In the genomic region with DNA sequence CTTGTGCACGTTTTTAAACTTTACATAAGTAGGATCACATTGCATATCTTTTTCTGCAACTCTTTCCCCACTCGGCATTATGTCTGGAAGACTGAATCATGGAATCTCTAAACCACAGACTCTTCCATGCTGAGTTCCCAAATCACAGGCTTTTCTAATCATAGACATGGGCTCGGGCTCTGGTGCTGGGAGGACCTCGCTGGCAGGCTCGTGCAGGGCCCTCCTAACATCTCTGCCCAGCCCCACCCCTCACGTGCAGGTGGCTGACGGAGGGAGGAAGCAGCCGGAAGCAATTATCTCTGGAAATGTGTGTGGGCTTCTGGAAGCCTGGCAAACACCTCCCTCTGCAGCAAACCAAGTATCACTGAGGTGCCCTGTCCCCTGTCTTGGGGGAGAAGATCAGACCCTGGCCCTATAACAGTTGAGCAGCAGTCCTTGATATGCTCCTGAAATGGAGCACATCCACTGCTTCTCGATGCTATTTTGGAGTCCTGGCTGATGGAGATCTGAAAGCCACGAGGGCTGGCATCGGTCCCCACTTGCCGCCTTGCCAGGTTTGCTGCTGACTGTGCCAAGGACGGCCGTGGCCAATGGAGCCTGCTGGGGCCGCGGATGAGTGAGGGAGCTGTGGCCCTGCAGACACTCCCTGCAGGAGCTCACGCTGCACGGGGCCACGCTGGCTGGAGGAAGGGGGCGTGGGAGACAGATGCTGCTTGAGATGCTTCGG, we compare ENCODE assay signal across 10 cellular contexts. TPM values are rescaled to one million over a fixed set of nuclear protein-coding genes. Genes with fewer than 3 reads are reported as not detected.
DNase-seq lines count a peak whose midpoint lies in the region; ATAC-seq and TF ChIP-seq lines count a peak whose summit lies in the region.
"Had no signal": no experiment of that assay in that cellular context is flagged by ENCODE, and none has a peak within 500 bp of the region (broad histone marks: within the 10 kb centered on the region; RNA-seq: fewer than 3 reads in every experiment).

No MANE protein-coding gene starts in this region.

- H3K9ac ChIP-seq in OCI-LY3 (ENCODE audit: low read length): no peak overlapping the region

- peak overlapping the region; percentile 25 for H3K4me2 ChIP-seq in OCI-LY3 (ENCODE audit: low read length)

- no peak for TF ChIP-seq CTCF in OCI-LY3 (IDR thresholded peaks at IDR 0.05; ENCODE audit: low read depth, low read length)
- TF ChIP-seq CTCF in left ventricle myocardium inferior (IDR thresholded peaks at IDR 0.05; ENCODE audit: borderline replicate concordance): no peak
- no peak for TF ChIP-seq CTCF in tibial artery (IDR thresholded peaks at IDR 0.05)
- TF ChIP-seq CTCF in Peyer's patch (IDR thresholded peaks at IDR 0.05): no peak

- H2AFZ ChIP-seq in OCI-LY3 (ENCODE audit: low read depth, low read length): peak overlapping the region; percentile 2; the same call in 1 of the 2 replicates

- H3K4me1 Mint-ChIP-seq in activated CD4-positive, alpha-beta T cell treated with anti-CD3 and anti-CD28 coated beads, Interleukin-2, amount 10 ng/mL, durations not matched to agents 7 days and 5 days: peaks cover 32% of the 10 kb centered on the region

- H3K4me1 ChIP-seq in OCI-LY3 (ENCODE audit: low read length): peaks cover 33% of the 10 kb centered on the region
- H3K4me1 ChIP-seq in left ventricle myocardium inferior: peaks cover 75% of the 10 kb centered on the region
- peaks cover 0 to 71% (median 49%) of the 10 kb centered on the region in 4 donors for H3K4me1 ChIP-seq in tibial artery
- H3K4me1 ChIP-seq in Peyer's patch: peaks cover 0 to 10% (median 0%) of the 10 kb centered on the region in 4 donors

- TF ChIP-seq POLR2A in Peyer's patch (IDR thresholded peaks at IDR 0.05): no peak

- peaks cover 58% of the 10 kb centered on the region for H3K27me3 ChIP-seq in OCI-LY3 (ENCODE audit: low read depth, low read length)
- peaks cover 30% of the 10 kb centered on the region for H3K27me3 ChIP-seq in left ventricle myocardium inferior (ENCODE audit: low read depth)
- peaks cover 0 to 17% of the 10 kb centered on the region in 2 donors for H3K27me3 ChIP-seq in tibial artery
- H3K27me3 ChIP-seq in Peyer's patch: peaks cover 0 to 10% of the 10 kb centered on the region in 2 donors

- CTCF ChIA-PET in activated CD4-positive, alpha-beta T cell treated with anti-CD3 and anti-CD28 coated beads, Interleukin-2, amount 10 ng/mL, durations not matched to agents 7 days and 5 days (lab: Charles Lee): no interaction called here

- no peaks in the 10 kb centered on the region for H3K9me3 Mint-ChIP-seq in activated CD4-positive, alpha-beta T cell treated with anti-CD3 and anti-CD28 coated beads, Interleukin-2, amount 10 ng/mL, durations not matched to agents 7 days and 5 days
- H3K9me3 Mint-ChIP-seq: activated T-helper 1 cell treated with anti-CD3 and anti-CD28 coated beads, Interleukin-12 subunit alpha, Interleukin-12 subunit beta, Interleukin-2, Interleukin-4 antibody, amounts not matched to agents 30 ng/mL and 10 ng/mL and 1 ng/mL, durations not matched to agents 14 hours and 24 hours and 36 hours had no signal

- intact Hi-C loops in left ventricle myocardium inferior (cut with micrococcal nuclease): no loop called here
- intact Hi-C loops in tibial artery (cut with DNase I; ENCODE audit: low total_unique reads): loop anchor here (10.0 kb wide), 1 partner anchor 63 kb away; no protein-coding TSS in a partner anchor

- no peaks in the 10 kb centered on the region for H3K36me3 ChIP-seq in OCI-LY3 (replicated peaks; ENCODE audit: low read depth, low read length)
- no peaks in the 10 kb centered on the region for H3K36me3 ChIP-seq in left ventricle myocardium inferior
- no peaks in the 10 kb centered on the region for H3K36me3 ChIP-seq in tibial artery
- no peaks in the 10 kb centered on the region for H3K36me3 ChIP-seq in Peyer's patch

- no peak overlapping the region for H3K4me3 Mint-ChIP-seq in activated CD4-positive, alpha-beta T cell treated with anti-CD3 and anti-CD28 coated beads, Interleukin-2, amount 10 ng/mL, durations not matched to agents 7 days and 5 days
- H3K4me3 Mint-ChIP-seq: activated T-helper 1 cell treated with anti-CD3 and anti-CD28 coated beads, Interleukin-12 subunit alpha, Interleukin-12 subunit beta, Interleukin-2, Interleukin-4 antibody, amounts not matched to agents 30 ng/mL and 10 ng/mL and 1 ng/mL, durations not matched to agents 14 hours and 24 hours and 36 hours; CD14-positive monocyte had no signal

- no peaks in the 10 kb centered on the region for H3K79me2 ChIP-seq in OCI-LY3 (ENCODE audit: low read length)

- no peak for DNase-seq in activated CD4-positive, alpha-beta T cell treated with anti-CD3 and anti-CD28 coated beads, Interleukin-2, amount 10 ng/mL, durations not matched to agents 7 days and 5 days
- DNase-seq in activated CD4-positive, alpha-beta T cell treated with anti-CD3 and anti-CD28 coated beads for 1 hour: no peak
- DNase-seq in left ventricle myocardium inferior (peak; percentile 78), tibial artery (peak; percentile 71 to 94), Peyer's patch (no peak)

- peak overlapping the region; percentile 43 for H3K27ac Mint-ChIP-seq in activated CD4-positive, alpha-beta T cell treated with anti-CD3 and anti-CD28 coated beads, Interleukin-2, amount 10 ng/mL, durations not matched to agents 7 days and 5 days
- H3K27ac Mint-ChIP-seq: activated T-helper 1 cell treated with anti-CD3 and anti-CD28 coated beads, Interleukin-12 subunit alpha, Interleukin-12 subunit beta, Interleukin-2, Interleukin-4 antibody, amounts not matched to agents 30 ng/mL and 10 ng/mL and 1 ng/mL, durations not matched to agents 14 hours and 24 hours and 36 hours; CD14-positive monocyte had no signal

- H4K20me1 ChIP-seq in OCI-LY3 (ENCODE audit: insufficient read depth, low read length): no peaks in the 10 kb centered on the region

- no peaks in the 10 kb centered on the region for H3K36me3 Mint-ChIP-seq in activated CD4-positive, alpha-beta T cell treated with anti-CD3 and anti-CD28 coated beads, Interleukin-2, amount 10 ng/mL, durations not matched to agents 7 days and 5 days (ENCODE audit: low read depth)

- H3K4me3 ChIP-seq in OCI-LY3 (ENCODE audit: low read length) (no peak overlapping the region), left ventricle myocardium inferior (peak overlapping the region; percentile 32), tibial artery (no peak overlapping the region), Peyer's patch (no peak overlapping the region)

- H3K27me3 Mint-ChIP-seq in activated CD4-positive, alpha-beta T cell treated with anti-CD3 and anti-CD28 coated beads, Interleukin-2, amount 10 ng/mL, durations not matched to agents 7 days and 5 days: peaks cover 44% of the 10 kb centered on the region

- no peak for ATAC-seq in HG02642 (IDR thresholded peaks at IDR 0.05; ENCODE audit: poor library complexity, unreplicated experiment)
- ATAC-seq in HG02885 (IDR thresholded peaks at IDR 0.05; ENCODE audit: poor library complexity, unreplicated experiment): no peak

- POLR2A ChIA-PET in activated CD4-positive, alpha-beta T cell treated with anti-CD3 and anti-CD28 coated beads, Interleukin-2, amount 10 ng/mL, durations not matched to agents 7 days and 5 days (lab: Charles Lee): no interaction called here

- no peaks in the 10 kb centered on the region for H3K9me3 ChIP-seq in OCI-LY3 (ENCODE audit: insufficient read depth, low read length)
- H3K9me3 ChIP-seq in left ventricle myocardium inferior (replicated peaks): no peaks in the 10 kb centered on the region
- H3K9me3 ChIP-seq in tibial artery: no peaks in the 10 kb centered on the region
- H3K9me3 ChIP-seq in Peyer's patch: no peaks in the 10 kb centered on the region

- no peak overlapping the region for H3K27ac ChIP-seq in OCI-LY3 (ENCODE audit: low read length)
- H3K27ac ChIP-seq in left ventricle myocardium inferior (replicated peaks): peak overlapping the region; percentile 85
- H3K27ac ChIP-seq in tibial artery: peak overlapping the region; percentile 68 to 74
- H3K27ac ChIP-seq in Peyer's patch: no peak overlapping the region

RNA-seq across cellular contexts. Expression of a gene that starts 4.4 kb away (rescaled TPM):
- 10 to 100 TPM; 58.2 to 70.4 TPM for total RNA-seq in activated CD4-positive, alpha-beta T cell treated with anti-CD3 and anti-CD28 coated beads, Interleukin-2, amount 10 ng/mL, durations not matched to agents 7 days and 5 days
- total RNA-seq in left ventricle myocardium inferior (78.6 TPM), Peyer's patch (10 to 100 TPM; 13.7 to 59.4 (median 35.5) TPM)

Comparison
In these comparisons a context has a peak if more than half of its experiments do, and no peak if none do; other contexts are left out.
1. DNase-seq: peak in left ventricle myocardium inferior (single experiment) and tibial artery (2 of 2); none in activated CD4-positive, alpha-beta T cell treated with anti-CD3 and anti-CD28 coated beads, Interleukin-2, amount 10 ng/mL, durations not matched to agents 7 days and 5 days (single experiment), activated CD4-positive, alpha-beta T cell treated with anti-CD3 and anti-CD28 coated beads for 1 hour (single experiment) and Peyer's patch (0 of 3).
2. H3K27ac ChIP-seq: peak in left ventricle myocardium inferior (single experiment) and tibial artery (2 of 2); none in OCI-LY3 (single experiment) and Peyer's patch (0 of 4).